Comparison of ENCODE assay signal across 13 cellular contexts in the genomic region with DNA sequence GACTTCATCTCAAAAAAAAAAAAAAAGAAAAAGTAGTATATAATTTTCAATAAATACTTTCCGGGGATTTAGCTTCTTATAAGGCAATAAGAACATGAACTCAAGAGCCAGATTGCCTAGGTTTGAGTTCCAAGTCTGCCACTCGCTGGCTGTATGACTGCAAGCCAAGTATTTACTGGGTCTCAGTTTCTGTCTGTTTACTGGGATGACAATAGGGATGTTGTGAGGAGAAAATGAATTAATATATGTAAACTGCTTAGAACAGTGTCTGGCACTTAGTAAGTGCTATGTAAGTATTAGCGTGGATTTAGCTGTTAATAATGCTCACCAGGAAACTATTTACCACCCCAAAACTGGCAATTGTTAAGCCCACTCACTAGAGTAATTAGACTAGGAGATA. TPM values are rescaled to one million over a fixed set of nuclear protein-coding genes. Genes with fewer than 3 reads are reported as not detected.
DNase-seq lines count a peak whose midpoint lies in the region; ATAC-seq, FAIRE-seq and TF ChIP-seq lines count a peak whose summit lies in the region.
"Had no signal": no experiment of that assay in that cellular context is flagged by ENCODE, and none has a peak within 500 bp of the region (broad histone marks: within the 10 kb centered on the region; RNA-seq: fewer than 3 reads in every experiment).

No MANE protein-coding gene starts in this region.

- RAD21 ChIA-PET in GM12878 (lab: Charles Lee; ENCODE audit: unreplicated experiment): interaction anchor here (0.8 kb wide), 1 partner anchor 10 kb away, joined by 3 read pairs; no protein-coding TSS in a partner anchor

- no peak for FAIRE-seq in GM12878 (lab: Jason Lieb, UNC)
- FAIRE-seq: pancreas had no signal

- POLR2A ChIA-PET in GM12878 (lab: Charles Lee): interaction anchor here (0.6 to 0.8 kb wide), 2 partner anchors 9 to 25 kb away, joined by 5 to 7 read pairs; no protein-coding TSS in a partner anchor

- no peak overlapping the region for H3K4me3 ChIP-seq in GM12878
- no peak overlapping the region for H3K4me3 ChIP-seq in left ventricle myocardium inferior
- H3K4me3 ChIP-seq in MM.1S (ENCODE audit: low read length): no peak overlapping the region
- H3K4me3 ChIP-seq: pancreas, SK-N-MC, transverse colon had no signal

- TF ChIP-seq EP300 in GM12878 (IDR thresholded peaks at IDR 0.05; ENCODE audit: borderline replicate concordance in 1 of 2, control insufficient read depth in 1 of 2, low read depth in 2 of 2, low read length in 2 of 2): no peak

- CTCF ChIA-PET in GM12878 (lab: Yijun Ruan, JAX): interaction anchor here (0.7 to 2.4 kb wide), 10 partner anchors 9 to 182 kb away, joined by 3 to 9 read pairs (median 4); no protein-coding TSS in a partner anchor

- DNase-seq in Ammon's horn (ENCODE audit: low spot score) (peak; percentile 77), GM12878 (ENCODE audit: low read depth, low spot score) (no peak), left ventricle myocardium inferior (no peak), putamen (ENCODE audit: low spot score) (peak; percentile 74), MM.1S (no peak), RPMI8226 (no peak)
- DNase-seq in activated CD4-positive, alpha-beta T cell treated with anti-CD3 and anti-CD28 coated beads, Interleukin-2, amount 50 U/mL, for 48 hours: no peak
- no peak for DNase-seq in effector CD8-positive, alpha-beta T cell (lab: John Stamatoyannopoulos, UW)
- DNase-seq: activated CD4-positive, alpha-beta memory T cell treated with anti-CD3 and anti-CD28 coated beads for 36 hours; CD8-positive, alpha-beta memory T cell; pancreas; transverse colon had no signal

- no peak overlapping the region for H2AFZ ChIP-seq in GM12878 (ENCODE audit: control insufficient read depth, low read depth, low read length)
- H2AFZ ChIP-seq in MM.1S (ENCODE audit: low read length): no peak overlapping the region

- no peak for TF ChIP-seq POLR2A in GM12878 (IDR thresholded peaks at IDR 0.05; ENCODE audit: low read depth, low read length)

- H3K4me2 ChIP-seq in GM12878 (ENCODE audit: control insufficient read depth, insufficient read depth): no peak overlapping the region
- H3K4me2 ChIP-seq in MM.1S (ENCODE audit: low read depth, low read length): no peak overlapping the region

- H3K9me2 ChIP-seq in MM.1S (replicated peaks; ENCODE audit: insufficient read depth, low read length): no peaks in the 10 kb centered on the region

- no peaks in the 10 kb centered on the region for H4K20me1 ChIP-seq in GM12878 (ENCODE audit: control insufficient read depth, insufficient read depth)
- H4K20me1 ChIP-seq in MM.1S (ENCODE audit: insufficient read depth, low read length): no peaks in the 10 kb centered on the region

- ATAC-seq in GM12878: no peak

- WGBS in GM12878 (ENCODE audit: insufficient coverage, insufficient replicate concordance, low lambda C conversion rate, missing lambda C conversion rate): 69% methylated on average over 3 of the region's 3 CpGs

- H3K4me1 ChIP-seq in GM12878 (ENCODE audit: control insufficient read depth, insufficient read depth, low read length): no peaks in the 10 kb centered on the region; the same call in 1 of the 2 replicates
- peaks cover 74% of the 10 kb centered on the region for H3K4me1 ChIP-seq in left ventricle myocardium inferior
- peaks cover 21% of the 10 kb centered on the region for H3K4me1 ChIP-seq in MM.1S (ENCODE audit: low read length)
- H3K4me1 ChIP-seq: pancreas had no signal

- no peaks in the 10 kb centered on the region for H3K27me3 ChIP-seq in GM12878 (replicated peaks in 1 of 2; ENCODE audit: control insufficient read depth in 2 of 2, insufficient read depth in 2 of 2, low read length in 1 of 2)
- no peaks in the 10 kb centered on the region for H3K27me3 ChIP-seq in left ventricle myocardium inferior (ENCODE audit: low read depth)
- no peaks in the 10 kb centered on the region for H3K27me3 ChIP-seq in MM.1S (replicated peaks; ENCODE audit: insufficient read depth, low read length)
- H3K27me3 ChIP-seq: pancreas, transverse colon had no signal

- H3F3A ChIP-seq in MM.1S (ENCODE audit: insufficient read depth, low read length): peaks cover 3% of the 10 kb centered on the region; the same call in 1 of the 2 replicates

- H3K27ac ChIP-seq in GM12878 (ENCODE audit: control insufficient read depth, insufficient read depth): no peak overlapping the region
- peak overlapping the region; percentile 86 for H3K27ac ChIP-seq in left ventricle myocardium inferior (replicated peaks)
- no peak overlapping the region for H3K27ac ChIP-seq in MM.1S (ENCODE audit: low read length)
- H3K27ac ChIP-seq: pancreas, SK-N-MC had no signal

- in situ Hi-C loops in GM12878 (cut with MboI): no loop called here

- H3K9me3 ChIP-seq in GM12878 (replicated peaks; ENCODE audit: control insufficient read depth, insufficient read depth, low read length) (no peaks in the 10 kb centered on the region), left ventricle myocardium inferior (replicated peaks) (no peaks in the 10 kb centered on the region), MM.1S (replicated peaks; ENCODE audit: insufficient read depth, low read length) (no peaks in the 10 kb centered on the region)
- H3K9me3 ChIP-seq: pancreas, transverse colon had no signal

- H3K79me2 ChIP-seq in GM12878 (ENCODE audit: control insufficient read depth, insufficient read depth, low read length) (peaks cover 8% of the 10 kb centered on the region), MM.1S (ENCODE audit: low read length) (peaks cover 20% of the 10 kb centered on the region)

- H3K9ac ChIP-seq in GM12878 (ENCODE audit: control insufficient read depth, insufficient read depth, low read length) (no peak overlapping the region), MM.1S (ENCODE audit: low read length) (no peak overlapping the region)

- TSS peak; percentile 45 for BruUV-seq in GM12878 (replicated peaks; lab: Mats Ljungman, UMichigan)

- TF ChIP-seq RAD21 in GM12878 (IDR thresholded peaks at IDR 0.05; ENCODE audit: insufficient read depth, low read depth, low read length): no peak

- SMC1A ChIA-PET in GM12878 (lab: Charles Lee; ENCODE audit: uncharacterized antibody, unreplicated experiment): interaction anchor here (0.8 to 1.8 kb wide), 5 partner anchors 16 to 182 kb away, joined by 3 to 7 read pairs (median 6); a partner anchor contains a TSS

- TF ChIP-seq CTCF in GM12878 (IDR thresholded peaks at IDR 0.05 in 2 of 3, conservative IDR thresholded peaks at IDR 0.05 in 1 of 3; ENCODE audit: control insufficient read depth in 2 of 3, extremely low read depth in 1 of 3, insufficient read depth in 1 of 3, low read depth in 3 of 3, low read length in 3 of 3) (no peak), left ventricle myocardium inferior (IDR thresholded peaks at IDR 0.05; ENCODE audit: borderline replicate concordance) (no peak), MM.1S (IDR thresholded peaks at IDR 0.05; ENCODE audit: low read length) (no peak)

- peaks cover 0 to 3% of the 10 kb centered on the region in 2 experiments; a peak in 1 of 4 replicates for H3K36me3 ChIP-seq in GM12878 (ENCODE audit: control insufficient read depth in 2 of 2, insufficient read depth in 2 of 2, low read length in 1 of 2)
- H3K36me3 ChIP-seq in left ventricle myocardium inferior: peaks cover 7% of the 10 kb centered on the region
- H3K36me3 ChIP-seq in MM.1S (replicated peaks; ENCODE audit: insufficient read depth, low read length): no peaks in the 10 kb centered on the region
- H3K36me3 ChIP-seq: pancreas, transverse colon had no signal

- intact Hi-C loops in GM12878 (cut with micrococcal nuclease; ENCODE audit: unreplicated experiment): no loop called here
- intact Hi-C loops in left ventricle myocardium inferior (cut with micrococcal nuclease): no loop called here

TF ChIP-seq in GM12878, 131 proteins besides CTCF, POLR2A, EP300 and RAD21 (continues in another document):
- TF ChIP-seq, protein P1, sequence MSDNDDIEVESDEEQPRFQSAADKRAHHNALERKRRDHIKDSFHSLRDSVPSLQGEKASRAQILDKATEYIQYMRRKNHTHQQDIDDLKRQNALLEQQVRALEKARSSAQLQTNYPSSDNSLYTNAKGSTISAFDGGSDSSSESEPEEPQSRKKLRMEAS (IDR thresholded peaks at IDR 0.05; ENCODE audit: low read depth, low read length): no peak
- TF ChIP-seq GATAD2B (conservative IDR thresholded peaks at IDR 0.05; ENCODE audit: low read depth): no peak
- no peak for TF ChIP-seq CREB1 (IDR thresholded peaks at IDR 0.05; ENCODE audit: low read depth)
- no peak for TF ChIP-seq SMAD5 (IDR thresholded peaks at IDR 0.05; ENCODE audit: low read depth)
- TF ChIP-seq ETV6 (conservative IDR thresholded peaks at IDR 0.05 in 1 of 2, IDR thresholded peaks at IDR 0.05 in 1 of 2; ENCODE audit: borderline replicate concordance in 1 of 2, low read depth in 1 of 2): no peak
- TF ChIP-seq, protein P2, sequence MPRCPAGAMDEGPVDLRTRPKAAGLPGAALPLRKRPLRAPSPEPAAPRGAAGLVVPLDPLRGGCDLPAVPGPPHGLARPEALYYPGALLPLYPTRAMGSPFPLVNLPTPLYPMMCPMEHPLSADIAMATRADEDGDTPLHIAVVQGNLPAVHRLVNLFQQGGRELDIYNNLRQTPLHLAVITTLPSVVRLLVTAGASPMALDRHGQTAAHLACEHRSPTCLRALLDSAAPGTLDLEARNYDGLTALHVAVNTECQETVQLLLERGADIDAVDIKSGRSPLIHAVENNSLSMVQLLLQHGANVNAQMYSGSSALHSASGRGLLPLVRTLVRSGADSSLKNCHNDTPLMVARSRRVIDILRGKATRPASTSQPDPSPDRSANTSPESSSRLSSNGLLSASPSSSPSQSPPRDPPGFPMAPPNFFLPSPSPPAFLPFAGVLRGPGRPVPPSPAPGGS (IDR thresholded peaks at IDR 0.05; ENCODE audit: borderline replicate concordance, insufficient read depth, low read depth, low read length, poor library complexity, severe bottlenecking): no peak

RNA-seq across cellular contexts. Expression of a gene that starts 26.9 kb away (rescaled TPM):
- total RNA-seq in GM12878 (2013; cell fraction: nucleolus; rRNA removed): 958 and 966 TPM in 2 replicates
- total RNA-seq in GM12878 (2014; rRNA removed) (139 and 159 TPM in 2 replicates), GM12878 (2014; rRNA removed; fragmentation: Illumina TruSeq; extraction: Trizol) (156 and 165 TPM in 2 replicates), GM12878 (2021) (139 and 142 TPM in 2 replicates), left ventricle myocardium inferior (331 TPM)
- 64.6 TPM for polyA plus RNA-seq in GM12878 (2011; ENCODE audit: low read depth)
- polyA plus RNA-seq in GM12878 (2011; rRNA removed) (68.7 and 73.0 TPM in 2 replicates), GM12878 (2014; fragmentation: Illumina TruSeq; extraction: Trizol) (106 and 110 TPM in 2 replicates), GM12878 (2014; fragmentation: Nextera tagmentation; extraction: Ambion mirVana) (10 to 100 TPM; 32.1 to 35.6 TPM), GM12878 (2014; rRNA removed) (81.3 and 89.0 TPM in 2 replicates), GM12878 (2016; fragmentation: Nextera tagmentation; extraction: Ambion mirVana) (10 to 100 TPM; 47.1 to 64.2 TPM)
- polyA plus RNA-seq in GM12878 (2011; cell fraction: cytosol; rRNA removed): 40.1 and 50.2 TPM in 2 replicates
- polyA plus RNA-seq in GM12878 (2011; cell fraction: nucleus; rRNA removed): 186 and 281 TPM in 2 replicates
- 85.3 and 96.4 TPM in 2 replicates for polyA plus RNA-seq in GM12878 (2012)
- 245 and 297 TPM in 2 replicates for polyA minus RNA-seq in GM12878 (2011; rRNA and poly(A)+ RNA removed)
- 58.9 and 59.6 TPM in 2 replicates for polyA minus RNA-seq in GM12878 (2011; cell fraction: cytosol; rRNA and poly(A)+ RNA removed)
- polyA minus RNA-seq in GM12878 (2011; cell fraction: nucleus; rRNA and poly(A)+ RNA removed): 534 and 723 TPM in 2 replicates

Comparison
In these comparisons a context has a peak if more than half of its experiments do, and no peak if none do; other contexts are left out.
1. DNase-seq: peak in Ammon's horn (single experiment) and putamen (single experiment); none in GM12878 (single experiment), left ventricle myocardium inferior (single experiment), MM.1S (single experiment), RPMI8226 (single experiment), activated CD4-positive, alpha-beta T cell treated with anti-CD3 and anti-CD28 coated beads, Interleukin-2, amount 50 U/mL, for 48 hours (0 of 2) and effector CD8-positive, alpha-beta T cell (single experiment).